Comparison of ENCODE assay signal across 8 cellular contexts in the genomic region with DNA sequence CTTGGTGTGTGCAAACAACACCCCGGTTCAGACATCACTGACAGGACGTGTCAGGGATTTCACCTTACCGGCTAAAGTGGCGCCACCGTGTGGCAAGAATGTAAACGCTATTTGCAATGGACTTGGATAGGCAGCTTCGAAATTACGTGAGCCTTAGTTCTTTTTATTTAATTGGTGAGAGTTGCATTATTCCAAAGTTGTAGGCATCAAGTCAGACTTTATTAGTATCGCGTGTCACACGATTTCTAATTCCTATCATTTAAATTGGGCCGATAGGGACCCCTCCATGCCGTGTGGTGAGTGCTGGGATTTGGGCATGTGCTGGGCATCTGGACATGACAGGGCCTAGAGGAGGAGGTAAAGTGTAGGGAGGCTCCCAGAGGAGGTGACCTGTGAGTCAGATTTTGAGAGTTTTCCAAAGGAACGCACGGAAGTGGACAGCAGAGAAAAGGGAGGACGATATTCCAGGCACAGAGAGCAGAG. TPM values are rescaled to one million over a fixed set of nuclear protein-coding genes. Genes with fewer than 3 reads are reported as not detected.
A peak's percentile ranks its signal among the peaks of the same experiment; 100 is the strongest.
DNase-seq lines count a peak whose midpoint lies in the region; ATAC-seq and TF ChIP-seq lines count a peak whose summit lies in the region.

No MANE protein-coding gene starts in this region.

- no peaks in the 10 kb centered on the region for H3K27me3 ChIP-seq in lower lobe of right lung (ENCODE audit: low read depth)

- H3K9me3 ChIP-seq in lower lobe of right lung = no peaks in the 10 kb centered on the region

- no peaks in the 10 kb centered on the region for H3K36me3 ChIP-seq in lower lobe of right lung

- H3K27ac ChIP-seq in lower lobe of right lung = peak overlapping the region; percentile 58

- no peak overlapping the region for H3K4me3 ChIP-seq in lower lobe of right lung

- peaks cover 19% of the 10 kb centered on the region for H3K4me1 ChIP-seq in lower lobe of right lung

- DNase-seq in AML-193 (lab: John Stamatoyannopoulos, UW) (peak; percentile 57 to 63), H4 (ENCODE audit: low spot score) (peak; percentile 78), NCI-H446 treated with DMSO at 0.1 percent for 48 hours (lab: John Stamatoyannopoulos, UW) (peak; percentile 48), ecto neural progenitor cell (ENCODE audit: low spot score) (peak; percentile 83), lower lobe of right lung (peak; percentile 90)
- peak; percentile 60 to 70 for DNase-seq in activated CD4-positive, alpha-beta T cell treated with anti-CD3 and anti-CD28 coated beads, Interleukin-2, amount 50 U/mL, for 24 hours (ENCODE audit: low read depth in 1 of 2, low spot score in 1 of 2)
- peak; percentile 55 for DNase-seq in stimulated activated CD8-positive, alpha-beta memory T cell treated with anti-CD3 and anti-CD28 coated beads, Interleukin-12 subunit alpha, Interleukin-12 subunit beta, amount 100 ng/mL, for 24 hours (ENCODE audit: extremely low read depth)

- intact Hi-C loops in lower lobe of right lung (cut with DNase I) = no loop called here

- ATAC-seq in lower lobe of right lung (peak; percentile 70 to 80), HG02970 (IDR thresholded peaks at IDR 0.05; ENCODE audit: low FRiP score, unreplicated experiment) (no peak)

- TF ChIP-seq CTCF in lower lobe of right lung (IDR thresholded peaks at IDR 0.05) = peak; percentile 92

RNA-seq across cellular contexts. Expression of a gene that starts 14.5 kb away (rescaled TPM):
- 23.3 and 30.6 TPM in 2 replicates for total RNA-seq in H4 (2014; rRNA removed; shearing (Covaris generic))
- 26.3 TPM for total RNA-seq in lower lobe of right lung

RNA-seq across cellular contexts. Expression of a gene that starts 38.3 kb away (rescaled TPM):
- total RNA-seq in H4 (2014; rRNA removed; shearing (Covaris generic)) = 86.8 and 87.1 TPM in 2 replicates
- total RNA-seq in lower lobe of right lung = 60.2 TPM

RNA-seq across cellular contexts. Expression of a gene that starts 39.7 kb away (rescaled TPM):
- 0.60 and 2.4 TPM in 2 replicates for total RNA-seq in H4 (2014; rRNA removed; shearing (Covaris generic))
- 0.68 TPM for total RNA-seq in lower lobe of right lung

RNA-seq across cellular contexts. Expression of a gene that starts 56.2 kb away (rescaled TPM):
- 51.0 and 80.6 TPM in 2 replicates for total RNA-seq in H4 (2014; rRNA removed; shearing (Covaris generic))
- 34.4 TPM for total RNA-seq in lower lobe of right lung
